ENCODE assay signal across 1 cellular context in the genomic region with DNA sequence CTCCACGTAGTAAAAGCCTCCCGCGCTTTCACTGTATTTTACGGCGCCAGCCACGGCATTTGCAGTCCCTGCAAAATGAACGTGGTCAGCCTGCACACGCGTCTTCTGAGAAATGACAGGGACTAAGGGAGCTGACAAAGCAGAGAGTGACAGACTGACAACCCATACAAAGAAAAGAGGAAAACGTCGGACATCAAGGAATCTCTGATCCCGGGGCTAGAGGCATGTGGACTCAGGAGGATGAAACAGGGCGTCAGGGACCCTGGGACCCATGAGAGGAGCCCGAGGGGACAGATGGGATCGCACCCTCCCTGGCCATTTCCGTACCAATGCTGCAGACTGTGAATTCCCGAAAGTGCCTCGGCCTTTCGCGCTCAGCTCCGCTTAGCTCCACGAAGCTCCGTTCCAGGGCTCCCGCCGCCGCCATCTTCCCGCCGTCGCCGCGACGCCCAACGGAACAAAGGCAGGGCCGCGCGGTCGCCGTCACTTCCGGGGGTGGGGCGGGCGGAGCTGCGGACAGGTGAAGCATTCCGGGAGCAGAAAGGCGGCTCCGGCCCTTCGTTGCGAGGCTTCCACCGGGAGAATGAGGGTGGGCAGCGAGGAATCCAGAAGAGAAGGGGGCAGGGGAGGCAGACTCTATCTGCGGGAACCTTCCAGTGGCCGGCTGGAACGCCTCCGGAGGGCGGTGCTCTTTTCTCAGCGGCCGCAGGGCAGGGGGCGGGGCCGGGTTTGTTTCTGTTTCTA.
TF ChIP-seq lines count a peak whose summit lies in the region.

NUP160 (minus strand) TSS at position 459 of the 744 bp plus-strand sequence; CDS start at position 427, 32 bp downstream.

TF ChIP-seq in HepG2, 621 proteins besides CTCF, POLR2A, EP300 and RAD21 (continued from another document):
- TF ChIP-seq KIAA2018 (CRISPR knock-in tag; IDR thresholded peaks at IDR 0.05; ENCODE audit: borderline replicate concordance): 0 out of 2 replicates have a peak, but pooled peaks have one; percentile 86
- TF ChIP-seq ZNF644 (CRISPR knock-in tag; IDR thresholded peaks at IDR 0.05; ENCODE audit: low read depth): no peak
- no peak for TF ChIP-seq BHLHE40 (IDR thresholded peaks at IDR 0.05; ENCODE audit: low read length)
- 0 out of 2 replicates have a peak, but pooled peaks have one; percentile 26 for TF ChIP-seq CC2D1A (CRISPR knock-in tag; IDR thresholded peaks at IDR 0.05)
- peak; percentile 97 for TF ChIP-seq ARID4A (CRISPR knock-in tag; IDR thresholded peaks at IDR 0.05; ENCODE audit: borderline replicate concordance)
- peak; percentile 73; the same call in 1 of the 2 replicates for TF ChIP-seq STAT6 (CRISPR knock-in tag; IDR thresholded peaks at IDR 0.05; ENCODE audit: borderline replicate concordance)
- TF ChIP-seq ZNF687 (CRISPR knock-in tag; IDR thresholded peaks at IDR 0.05): peak; percentile 98
- TF ChIP-seq ZNF343 (CRISPR knock-in tag; IDR thresholded peaks at IDR 0.05): no peak
- no peak for TF ChIP-seq ZC3H4 (CRISPR knock-in tag; IDR thresholded peaks at IDR 0.05; ENCODE audit: borderline replicate concordance)
- TF ChIP-seq ZNF362 (CRISPR knock-in tag; IDR thresholded peaks at IDR 0.05; ENCODE audit: borderline replicate concordance): no peak; the same call in 1 of the 2 replicates
- no peak for TF ChIP-seq HOXA7 (CRISPR knock-in tag; IDR thresholded peaks at IDR 0.05)
- TF ChIP-seq TRAFD1 (CRISPR knock-in tag; IDR thresholded peaks at IDR 0.05; ENCODE audit: borderline replicate concordance): peak; percentile 87; the same call in 1 of the 2 replicates
- no peak for TF ChIP-seq ZNF629 (CRISPR knock-in tag; conservative IDR thresholded peaks at IDR 0.05)
